In the genomic region with DNA sequence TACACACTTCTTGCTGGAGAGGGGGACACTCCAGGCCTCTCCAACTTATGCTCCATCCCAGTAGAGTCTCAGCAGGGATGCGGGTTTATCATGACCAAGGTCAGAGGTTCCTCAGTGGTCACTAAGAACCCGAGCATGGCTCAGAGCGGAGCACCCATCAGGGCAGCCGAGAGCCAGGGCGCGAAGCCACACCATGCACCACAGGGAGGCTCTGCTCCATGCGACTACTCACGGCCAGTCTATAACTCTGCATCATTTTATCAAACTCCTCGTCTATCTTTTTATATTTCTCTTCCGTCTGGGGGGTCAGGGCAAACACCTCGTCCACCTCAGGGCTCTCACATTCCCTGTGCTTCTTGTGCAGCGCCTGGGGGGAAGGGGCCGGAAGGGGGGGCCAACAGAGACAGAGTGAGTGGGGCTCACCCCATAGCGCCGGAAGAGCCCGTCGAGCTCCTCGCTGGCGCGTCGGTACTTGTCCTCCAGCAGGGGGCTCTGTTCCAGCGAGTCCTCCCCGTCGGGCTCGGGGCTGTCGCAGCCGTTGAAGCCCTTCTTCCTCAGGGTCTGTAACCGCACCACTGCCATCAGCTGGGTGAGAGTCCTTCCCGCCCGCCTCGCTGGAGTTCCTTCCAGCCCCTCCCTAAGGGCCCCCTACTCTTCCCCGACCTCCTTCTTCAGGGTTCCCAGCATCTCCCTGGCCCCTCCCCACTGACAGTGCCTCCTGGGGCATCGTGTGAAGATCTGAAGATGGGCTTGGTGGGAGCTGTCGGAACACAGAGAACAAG, we compare ENCODE assay signal across 8 cellular contexts. TPM values are rescaled to one million over a fixed set of nuclear protein-coding genes. Genes with fewer than 3 reads are reported as not detected.
A peak's percentile ranks its signal among the peaks of the same experiment; 100 is the strongest.
DNase-seq lines count a peak whose midpoint lies in the region; ATAC-seq and TF ChIP-seq lines count a peak whose summit lies in the region.

No MANE protein-coding gene starts in this region.

- peaks cover 0 to 4% of the 10 kb centered on the region in 2 experiments for H3K4me1 ChIP-seq in neutrophil (ENCODE audit: control insufficient read depth in 1 of 2, insufficient read depth in 1 of 2, low read depth in 1 of 2, low read length in 1 of 2)
- H3K4me1 ChIP-seq in thoracic aorta (ENCODE audit: control insufficient read depth in 1 of 2, low read depth in 2 of 2) = peaks cover 39 to 97% of the 10 kb centered on the region in 2 donors

- no peaks in the 10 kb centered on the region for H3K9me3 ChIP-seq in neutrophil
- no peaks in the 10 kb centered on the region for H3K9me3 ChIP-seq in thoracic aorta

- H3K27me3 ChIP-seq in neutrophil (no peaks in the 10 kb centered on the region), thoracic aorta (replicated peaks; ENCODE audit: insufficient read depth) (no peaks in the 10 kb centered on the region)

- peak; percentile 59 for DNase-seq in DMS 273 (lab: John Stamatoyannopoulos, UW; ENCODE audit: unreplicated experiment)
- no peak for DNase-seq in DMS 273 treated with DMSO at 0.1 percent for 48 hours (lab: John Stamatoyannopoulos, UW)
- DNase-seq in NCI-H345 treated with DMSO at 0.1 percent for 48 hours (lab: John Stamatoyannopoulos, UW; ENCODE audit: unreplicated experiment) = peak; percentile 47
- DNase-seq in activated T-cell treated with anti-CD3 and anti-CD28 coated beads for 24 hours (ENCODE audit: low read depth) = peak; percentile 68
- DNase-seq in erythroblast (lab: John Stamatoyannopoulos, UW) = peak; percentile 70 to 80
- DNase-seq in thoracic aorta (ENCODE audit: low spot score) = no peak

- no peak for ATAC-seq in thoracic aorta (ENCODE audit: insufficient number of reproducible peaks, low FRiP score, low read depth)
- ATAC-seq in GM19328 (IDR thresholded peaks at IDR 0.05; ENCODE audit: unreplicated experiment) = no peak

- H3K27ac ChIP-seq in neutrophil (peak overlapping the region; percentile 36), thoracic aorta (peak overlapping the region; percentile 34 to 48)

- no peak for TF ChIP-seq POLR2A in erythroblast (IDR thresholded peaks at IDR 0.05; ENCODE audit: low read length)

- H3K36me3 ChIP-seq in neutrophil (peaks cover 92% of the 10 kb centered on the region), thoracic aorta (peaks cover 70% of the 10 kb centered on the region)

- H3K4me3 ChIP-seq in neutrophil (ENCODE audit: low read depth in 1 of 2, low read length in 1 of 2) (no peak overlapping the region), thoracic aorta (no peak overlapping the region)

- TF ChIP-seq CTCF in neutrophil (IDR thresholded peaks at IDR 0.05) = peak; percentile 65
- peak; percentile 64 for TF ChIP-seq CTCF in thoracic aorta (IDR thresholded peaks at IDR 0.05)

RNA-seq across cellular contexts. Expression of gene MEF2D, which starts 20.0 kb away (rescaled TPM):
- 100 to 1,000 TPM in 1 of 2 donors, 10 to 100 TPM in 1; 76.1 to 101 TPM for total RNA-seq in thoracic aorta

Comparison
In these comparisons a context has a peak if more than half of its experiments do, and no peak if none do; other contexts are left out.
1. DNase-seq: peak in DMS 273 (single experiment), NCI-H345 treated with DMSO at 0.1 percent for 48 hours (single experiment), activated T-cell treated with anti-CD3 and anti-CD28 coated beads for 24 hours (single experiment) and erythroblast (2 of 2); none in DMS 273 treated with DMSO at 0.1 percent for 48 hours (single experiment) and thoracic aorta (single experiment).